ENCODE assay signal across 2 cellular contexts in genomic region chr4:16029886-16030285, GRCh38.
TF ChIP-seq lines count a peak whose summit lies in the region.

No MANE protein-coding gene starts in this region.

TF ChIP-seq in HepG2, 621 proteins besides CTCF, POLR2A, EP300 and RAD21 (continued from another document):
- TF ChIP-seq HNF4G (IDR thresholded peaks at IDR 0.05; ENCODE audit: borderline replicate concordance, low read depth, low read length) (no peak), HNF4G (CRISPR knock-in tag; IDR thresholded peaks at IDR 0.05; ENCODE audit: borderline replicate concordance, low read depth) (no peak), RBAK (CRISPR knock-in tag; IDR thresholded peaks at IDR 0.05) (no peak), CEBPG (CRISPR knock-in tag; IDR thresholded peaks at IDR 0.05) (peak; percentile 53), XBP1 (CRISPR knock-in tag; IDR thresholded peaks at IDR 0.05) (no peak), TEF (CRISPR knock-in tag; IDR thresholded peaks at IDR 0.05) (peak; percentile 23; the same call in 1 of the 2 replicates), CBFB (CRISPR knock-in tag; IDR thresholded peaks at IDR 0.05) (no peak), CEBPB (IDR thresholded peaks at IDR 0.05; ENCODE audit: borderline replicate concordance, low read depth, low read length) (peak; percentile 47; the same call in 1 of the 2 replicates), AFF4 (CRISPR knock-in tag; IDR thresholded peaks at IDR 0.05) (no peak), RFX1 (IDR thresholded peaks at IDR 0.05) (no peak), NFAT5 (CRISPR knock-in tag; IDR thresholded peaks at IDR 0.05) (no peak)

TF ChIP-seq in WTC11, 78 proteins besides CTCF, POLR2A, EP300 and RAD21 (continued from another document):
- no peak for TF ChIP-seq ATF6 (CRISPR knock-in tag; IDR thresholded peaks at IDR 0.05)
- no peak for TF ChIP-seq PREB (CRISPR knock-in tag; IDR thresholded peaks at IDR 0.05; ENCODE audit: borderline replicate concordance)
